10 cellular contexts compared by ENCODE assay signal in genomic region chr3:122255757-122256439, GRCh38.
DNase-seq lines count a peak whose midpoint lies in the region; ATAC-seq, FAIRE-seq and TF ChIP-seq lines count a peak whose summit lies in the region.
"Had no signal": no experiment of that assay in that cellular context is flagged by ENCODE, and none has a peak within 500 bp of the region (broad histone marks: within the 10 kb centered on the region; RNA-seq: fewer than 3 reads in every experiment).

No MANE protein-coding gene starts in this region.

- H3K9me3 ChIP-seq in A549 (no peaks in the 10 kb centered on the region), tibial artery (no peaks in the 10 kb centered on the region)
- H3K9me3 ChIP-seq: BLaER1 treated with 17β-estradiol and CSF1 and Interleukin-3, amounts not matched to agents 10 nM and 100 nM had no signal

- no peak for DNase-seq in A549 (ENCODE audit: low read depth in 1 of 2, low spot score in 1 of 2)
- DNase-seq in NAMALWA (ENCODE audit: low spot score), result peak; percentile 28
- no peak for DNase-seq in glomerular visceral epithelial cell (ENCODE audit: extremely low spot score)
- no peak for DNase-seq in tibial artery
- no peak for DNase-seq in superior temporal gyrus (ENCODE audit: extremely low spot score)
- no peak for DNase-seq in NCI-H2081 (lab: John Stamatoyannopoulos, UW)
- DNase-seq: immature natural killer cell had no signal

- TF ChIP-seq RAD21 in A549 (conservative IDR thresholded peaks at IDR 0.05 in 1 of 2, IDR thresholded peaks at IDR 0.05 in 1 of 2), result no peak

- TF ChIP-seq CTCF in A549 (IDR thresholded peaks at IDR 0.05), result no peak
- TF ChIP-seq CTCF in tibial artery (IDR thresholded peaks at IDR 0.05), result no peak

- H3K36me3 ChIP-seq in tibial artery, result no peaks in the 10 kb centered on the region
- H3K36me3 ChIP-seq: BLaER1 treated with 17β-estradiol and CSF1 and Interleukin-3, amounts not matched to agents 10 nM and 100 nM had no signal

- ATAC-seq in A549 (no peak), GM18868 (IDR thresholded peaks at IDR 0.05; ENCODE audit: unreplicated experiment) (peak; percentile 78), HG02642 (IDR thresholded peaks at IDR 0.05; ENCODE audit: poor library complexity, unreplicated experiment) (peak; percentile 63)

- no peak overlapping the region for H3K4me2 ChIP-seq in A549

- POLR2A ChIA-PET in A549 (lab: Yijun Ruan, JAX), result no interaction called here

- peak; percentile 51 for FAIRE-seq in A549 (lab: Jason Lieb, UNC)

- CTCF ChIA-PET in A549 (lab: Yijun Ruan, JAX), result interaction anchor here (1.2 to 1.6 kb wide), 2 partner anchors 154 to 709 kb away, joined by 3 to 6 read pairs; partner anchors contain the start of gene POLQ

- H3K27ac ChIP-seq in A549 (no peak overlapping the region), tibial artery (no peak overlapping the region)

- H3K4me1 ChIP-seq in A549 (no peaks in the 10 kb centered on the region), tibial artery (no peaks in the 10 kb centered on the region)

- H3K4me3 ChIP-seq in A549, result no peak overlapping the region
- H3K4me3 ChIP-seq in tibial artery, result no peak overlapping the region
- H3K4me3 ChIP-seq: BLaER1 treated with 17β-estradiol and CSF1 and Interleukin-3, amounts not matched to agents 10 nM and 100 nM had no signal

- TF ChIP-seq EP300 in A549 (IDR thresholded peaks at IDR 0.05), result no peak

- 10% methylated on average over 1 of the region's 1 CpG for WGBS in A549 (ENCODE audit: missing lambda C conversion rate)

- intact Hi-C loops in tibial artery (cut with DNase I; ENCODE audit: low total_unique reads), result no loop called here

- H3K27me3 ChIP-seq in tibial artery, result no peaks in the 10 kb centered on the region
- H3K27me3 ChIP-seq: BLaER1 treated with 17β-estradiol and CSF1 and Interleukin-3, amounts not matched to agents 10 nM and 100 nM had no signal

- TF ChIP-seq POLR2A in A549 (IDR thresholded peaks at IDR 0.05; ENCODE audit: low read length), result no peak

TF ChIP-seq in A549, 52 proteins besides CTCF, POLR2A, EP300 and RAD21:
- TF ChIP-seq SREBF2 (IDR thresholded peaks at IDR 0.05) (no peak), HEYL (CRISPR knock-in tag; IDR thresholded peaks at IDR 0.05) (no peak), MAFK (IDR thresholded peaks at IDR 0.05; ENCODE audit: partially characterized antibody) (peak; percentile 86)
TF ChIP-seq in A549: peak in this region for 1.

Comparison
In these comparisons a context has a peak if more than half of its experiments do, and no peak if none do; other contexts are left out.
1. ATAC-seq: peak in GM18868 (single experiment) and HG02642 (single experiment); none in A549 (0 of 2).